8 cellular contexts compared by ENCODE assay signal in genomic region chr5:177607452-177608192, GRCh38. TPM values are rescaled to one million over a fixed set of nuclear protein-coding genes. Genes with fewer than 3 reads are reported as not detected.
DNase-seq lines count a peak whose midpoint lies in the region; ATAC-seq and TF ChIP-seq lines count a peak whose summit lies in the region.

No MANE protein-coding gene starts in this region.

- DNase-seq in Ammon's horn (ENCODE audit: low spot score) (peak; percentile 86), NCI-H1105 treated with DMSO at 0.1 percent for 48 hours (lab: John Stamatoyannopoulos, UW) (peak; percentile 67), adrenal gland (peak; percentile 81 to 94 (median 91)), left ventricle myocardium inferior (peak; percentile 69), renal cortical epithelial cell (ENCODE audit: low read depth) (peak; percentile 54)

- H3K4me1 ChIP-seq in adrenal gland (replicated peaks in 1 of 2) (peaks cover 5 to 14% of the 10 kb centered on the region in 2 donors), left ventricle myocardium inferior (peaks cover 11% of the 10 kb centered on the region)

- H3K27ac ChIP-seq in SU-DHL-6 (ENCODE audit: low read depth, low read length) (no peak overlapping the region), adrenal gland (peak overlapping the region in 2 of 5 donors; percentile 40 to 44), left ventricle myocardium inferior (replicated peaks) (no peak overlapping the region)

- no peak overlapping the region for H2AFZ ChIP-seq in SU-DHL-6 (ENCODE audit: low read depth, low read length, severe bottlenecking)

- TF ChIP-seq CTCF in SU-DHL-6 (IDR thresholded peaks at IDR 0.05; ENCODE audit: insufficient read depth, low read length, poor library complexity, severe bottlenecking): peak; percentile 55
- peak; percentile 72 to 96 (median 90) for TF ChIP-seq CTCF in adrenal gland (IDR thresholded peaks at IDR 0.05)
- TF ChIP-seq CTCF in left ventricle myocardium inferior (IDR thresholded peaks at IDR 0.05; ENCODE audit: borderline replicate concordance): peak; percentile 89

- no peaks in the 10 kb centered on the region for H3K27me3 ChIP-seq in SU-DHL-6 (ENCODE audit: low read length)
- no peaks in the 10 kb centered on the region for H3K27me3 ChIP-seq in adrenal gland
- no peaks in the 10 kb centered on the region for H3K27me3 ChIP-seq in left ventricle myocardium inferior (ENCODE audit: low read depth)

- peak; percentile 26 to 74 for TF ChIP-seq POLR2A in adrenal gland (IDR thresholded peaks at IDR 0.05)

- H4K20me1 ChIP-seq in SU-DHL-6 (ENCODE audit: low read depth, low read length): no peaks in the 10 kb centered on the region

- ATAC-seq in GM21390 (IDR thresholded peaks at IDR 0.05; ENCODE audit: unreplicated experiment): peak; percentile 53
- no peak for ATAC-seq in HG02588 (IDR thresholded peaks at IDR 0.05; ENCODE audit: unreplicated experiment)

- H3K36me3 ChIP-seq in SU-DHL-6 (ENCODE audit: low read length) (no peaks in the 10 kb centered on the region), adrenal gland (replicated peaks in 1 of 2) (no peaks in the 10 kb centered on the region), left ventricle myocardium inferior (no peaks in the 10 kb centered on the region)

- no peaks in the 10 kb centered on the region for H3K79me2 ChIP-seq in SU-DHL-6 (ENCODE audit: insufficient read depth, low read length)

- H3K4me2 ChIP-seq in SU-DHL-6 (ENCODE audit: low read depth, low read length, poor library complexity, severe bottlenecking): no peak overlapping the region

- no peak overlapping the region for H3K9ac ChIP-seq in SU-DHL-6 (ENCODE audit: low read length)

- WGBS in adrenal gland, 4 donors: 16 to 25% (median 19%) methylated on average over 11 to 15 of the region's 15 CpGs

- H3K9me2 ChIP-seq in SU-DHL-6 (replicated peaks; ENCODE audit: insufficient read depth, low read length): no peaks in the 10 kb centered on the region

- H3K4me3 ChIP-seq in SU-DHL-6 (ENCODE audit: insufficient read depth, low read length, poor library complexity, severe bottlenecking) (no peak overlapping the region), adrenal gland (no peak overlapping the region), left ventricle myocardium inferior (no peak overlapping the region)

- H3K9me3 ChIP-seq in SU-DHL-6 (ENCODE audit: insufficient read depth, low read length) (no peaks in the 10 kb centered on the region), adrenal gland (replicated peaks in 1 of 3) (no peaks in the 10 kb centered on the region), left ventricle myocardium inferior (replicated peaks) (no peaks in the 10 kb centered on the region)

- intact Hi-C loops in adrenal gland (cut with DNase I) (no loop called here), left ventricle myocardium inferior (cut with micrococcal nuclease) (no loop called here)

- H3F3A ChIP-seq in SU-DHL-6 (ENCODE audit: insufficient read depth): no peaks in the 10 kb centered on the region

RNA-seq across cellular contexts. Expression of gene B4GALT7, which starts 7.7 kb away (rescaled TPM):
- total RNA-seq in adrenal gland: 10 to 100 TPM; 30.0 to 77.6 (median 43.8) TPM
- polyA plus RNA-seq in adrenal gland: 100 to 1,000 TPM in 1 of 3 donors, 10 to 100 TPM in 2; 22.7 to 131 (median 55.1) TPM
- total RNA-seq in left ventricle myocardium inferior: 17.2 TPM
- total RNA-seq in renal cortical epithelial cell: 31.6 and 36.2 TPM in 2 replicates

RNA-seq across cellular contexts. Expression of gene TMED9, which starts 15.6 kb away (rescaled TPM):
- total RNA-seq in adrenal gland (100 to 1,000 TPM in 7 of 8 donors, 10 to 100 TPM in 1; 67.6 to 265 (median 144) TPM), left ventricle myocardium inferior (68.7 TPM), renal cortical epithelial cell (168 and 181 TPM in 2 replicates)
- polyA plus RNA-seq in adrenal gland: 100 to 1,000 TPM; 105 to 125 (median 113) TPM

RNA-seq across cellular contexts. Expression of gene FAM193B, which starts 53.3 kb away (rescaled TPM):
- total RNA-seq in adrenal gland: 100 to 1,000 TPM in 1 of 8 donors, 10 to 100 TPM in 7; 22.0 to 104 (median 44.0) TPM
- polyA plus RNA-seq in adrenal gland: 100 to 1,000 TPM in 2 of 3 donors, 10 to 100 TPM in 1; 18.4 to 851 (median 249) TPM
- total RNA-seq in left ventricle myocardium inferior: 21.5 TPM
- 7.3 and 25.4 TPM in 2 replicates for total RNA-seq in renal cortical epithelial cell
